Comparison of ENCODE assay signal across 1 cellular context in genomic region chr17:40586264-40586663, GRCh38.
TF ChIP-seq lines count a peak whose summit lies in the region.

No MANE protein-coding gene starts in this region.

TF ChIP-seq in GM12878, 131 proteins besides CTCF, POLR2A, EP300 and RAD21:
- TF ChIP-seq ATF7 (IDR thresholded peaks at IDR 0.05; ENCODE audit: low read depth) (0 out of 2 replicates have a peak, but pooled peaks have one; percentile 44), NBN (IDR thresholded peaks at IDR 0.05) (peak; percentile 67), MLLT1 (IDR thresholded peaks at IDR 0.05) (peak; percentile 52), IKZF2 (IDR thresholded peaks at IDR 0.05) (peak in 1 of 2 experiments; percentile 7; a peak in 1 of 4 replicates), RUNX3 (IDR thresholded peaks at IDR 0.05; ENCODE audit: low read length) (peak; percentile 13; the same call in 1 of the 2 replicates), NR2F1 (conservative IDR thresholded peaks at IDR 0.05) (peak; percentile 37; the same call in 1 of the 2 replicates)
